In the genomic region with DNA sequence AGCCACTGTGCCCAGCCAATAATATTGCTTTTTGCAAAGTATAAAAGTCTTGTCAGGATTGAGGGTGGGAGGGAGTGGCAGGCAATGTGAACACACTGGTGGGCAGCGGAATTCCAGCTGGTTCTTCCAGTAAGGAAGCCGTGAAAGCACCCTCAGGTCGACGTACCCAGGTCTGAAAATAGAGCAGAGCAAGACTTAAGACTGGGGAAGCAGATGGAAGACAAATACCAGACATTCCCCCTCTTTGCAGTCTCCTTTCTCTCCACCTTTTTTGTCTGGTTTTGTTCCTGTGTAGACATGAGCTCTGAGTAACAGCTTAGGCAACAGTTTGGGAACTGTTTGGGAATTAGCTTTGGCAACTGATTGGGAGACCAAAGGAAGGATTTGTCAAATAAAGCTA, we compare ENCODE assay signal across 24 cellular contexts.
"Had no signal": no experiment of that assay in that cellular context is flagged by ENCODE, and none has a peak within 500 bp of the region (broad histone marks: within the 10 kb centered on the region; RNA-seq: fewer than 3 reads in every experiment).

No MANE protein-coding gene starts in this region.

- H3K36me3 Mint-ChIP-seq: activated naive CD8-positive, alpha-beta T cell treated with anti-CD3 and anti-CD28 coated beads for 36 hours; memory B cell had no signal

- H3K27me3 ChIP-seq: body of pancreas, gastroesophageal sphincter, pancreas, right atrium auricular region, tibial nerve had no signal

- H3K4me1 ChIP-seq: body of pancreas, gastroesophageal sphincter, pancreas, psoas muscle, right atrium auricular region, tibial nerve had no signal

- H3K36me3 ChIP-seq: gastroesophageal sphincter, pancreas, right atrium auricular region, tibial nerve had no signal

- H3K27ac Mint-ChIP-seq: activated CD8-positive, alpha-beta T cell treated with anti-CD3 and anti-CD28 coated beads, Interleukin-2, amount 10 ng/mL, durations not matched to agents 7 days and 5 days; activated naive CD8-positive, alpha-beta T cell treated with anti-CD3 and anti-CD28 coated beads for 36 hours; activated T-cell treated with anti-CD3 and anti-CD28 coated beads, Interleukin-2, amount 50 U/mL, for 24 hours; activated T-helper 2 cell treated with anti-CD3 and anti-CD28 coated beads, Interferon-gamma antibody, Interleukin-2, Interleukin-4, amounts not matched to agents 10 μg/mL and 5 μg/mL and 100 μg/mL, durations not matched to agents 14 hours and 24 hours and 36 hours; memory B cell; nephron progenitor cell; stimulated activated naive CD8-positive, alpha-beta T cell treated with anti-CD3 and anti-CD28 coated beads, Interleukin-15, Interleukin-2, amounts not matched to agents 100 ng/mL and 50 ng/mL, for 24 hours had no signal

- H3K9me3 Mint-ChIP-seq: activated naive CD8-positive, alpha-beta T cell treated with anti-CD3 and anti-CD28 coated beads for 36 hours; activated T-cell treated with anti-CD3 and anti-CD28 coated beads, Interleukin-2, amount 50 U/mL, for 24 hours; activated T-helper 2 cell treated with anti-CD3 and anti-CD28 coated beads, Interferon-gamma antibody, Interleukin-2, Interleukin-4, amounts not matched to agents 10 μg/mL and 5 μg/mL and 100 μg/mL, durations not matched to agents 14 hours and 24 hours and 36 hours; memory B cell; nephron progenitor cell; stimulated activated naive CD8-positive, alpha-beta T cell treated with anti-CD3 and anti-CD28 coated beads, Interleukin-15, Interleukin-2, amounts not matched to agents 100 ng/mL and 50 ng/mL, for 24 hours had no signal

- H3K9me3 ChIP-seq: body of pancreas, gastroesophageal sphincter, pancreas, psoas muscle, right atrium auricular region, tibial nerve had no signal

- DNase-seq: activated CD4-positive, alpha-beta T cell treated with anti-CD3 and anti-CD28 coated beads for 1 hour; activated CD4-positive, alpha-beta T cell treated with anti-CD3 and anti-CD28 coated beads, Interleukin-2, amount 50 U/mL, for 1 hour; activated CD8-positive, alpha-beta T cell treated with anti-CD3 and anti-CD28 coated beads, Interleukin-2, amount 10 ng/mL, durations not matched to agents 7 days and 5 days; activated naive CD4-positive, alpha-beta T cell; activated naive CD8-positive, alpha-beta T cell treated with anti-CD3 and anti-CD28 coated beads for 36 hours; activated T-cell treated with anti-CD3 and anti-CD28 coated beads, Interleukin-2, amount 50 U/mL, for 24 hours; amniotic stem cell; body of pancreas; dermis blood vessel endothelial cell; effector CD8-positive, alpha-beta T cell; head of caudate nucleus; left colon; nephron progenitor cell; pancreas; psoas muscle; stimulated activated CD4-positive, alpha-beta T cell treated with anti-CD3 and anti-CD28 coated beads, Interleukin-1b, Interleukin-23, amount 100 ng/mL, for 48 hours; substantia nigra had no signal

- H3K4me3 ChIP-seq: body of pancreas, gastroesophageal sphincter, pancreas, psoas muscle, right atrium auricular region, tibial nerve had no signal

- H3K4me3 Mint-ChIP-seq: activated CD8-positive, alpha-beta T cell treated with anti-CD3 and anti-CD28 coated beads, Interleukin-2, amount 10 ng/mL, durations not matched to agents 7 days and 5 days; activated naive CD8-positive, alpha-beta T cell treated with anti-CD3 and anti-CD28 coated beads for 36 hours; activated T-cell treated with anti-CD3 and anti-CD28 coated beads, Interleukin-2, amount 50 U/mL, for 24 hours; memory B cell; nephron progenitor cell; stimulated activated naive CD8-positive, alpha-beta T cell treated with anti-CD3 and anti-CD28 coated beads, Interleukin-15, Interleukin-2, amounts not matched to agents 100 ng/mL and 50 ng/mL, for 24 hours had no signal

- H3K27me3 Mint-ChIP-seq: activated naive CD8-positive, alpha-beta T cell treated with anti-CD3 and anti-CD28 coated beads for 36 hours had no signal

- H3K4me1 Mint-ChIP-seq: activated naive CD8-positive, alpha-beta T cell treated with anti-CD3 and anti-CD28 coated beads for 36 hours; memory B cell; nephron progenitor cell had no signal

- H3K27ac ChIP-seq: body of pancreas, gastroesophageal sphincter, pancreas, psoas muscle, right atrium auricular region, tibial nerve, VCaP had no signal
